In genomic region chr20:44723798-44724362, GRCh38 we compare ENCODE assay signal across 26 cellular contexts. TPM values are rescaled to one million over a fixed set of nuclear protein-coding genes. Genes with fewer than 3 reads are reported as not detected.
DNase-seq lines count a peak whose midpoint lies in the region; ATAC-seq, FAIRE-seq and TF ChIP-seq lines count a peak whose summit lies in the region.
"Had no signal": no experiment of that assay in that cellular context is flagged by ENCODE, and none has a peak within 500 bp of the region (broad histone marks: within the 10 kb centered on the region; RNA-seq: fewer than 3 reads in every experiment).

No MANE protein-coding gene starts in this region.

- H3K9ac ChIP-seq in IMR-90 (ENCODE audit: low read depth, low read length): no peak overlapping the region

- no peak overlapping the region for H2AFZ ChIP-seq in IMR-90 (replicated peaks; ENCODE audit: low read length, poor library complexity)

- H3K4me1 ChIP-seq in IMR-90 (ENCODE audit: control insufficient read depth, insufficient read depth, low read length) (peaks cover 9% of the 10 kb centered on the region), ascending aorta (peaks cover 18 to 27% of the 10 kb centered on the region in 2 donors), lower lobe of right lung (peaks cover 15% of the 10 kb centered on the region)
- H3K4me1 ChIP-seq: Peyer's patch had no signal

- H3K18ac ChIP-seq in IMR-90 (ENCODE audit: low read depth, low read length): no peak overlapping the region

- no peak overlapping the region for H3K4me2 ChIP-seq in IMR-90 (ENCODE audit: low read depth, low read length)

- DNase-seq in IMR-90: no peak
- no peak for DNase-seq in ascending aorta (ENCODE audit: low spot score in 2 of 2)
- peak; percentile 21 for DNase-seq in lower lobe of right lung
- no peak for DNase-seq in urothelium cell line (ENCODE audit: low spot score)
- no peak for DNase-seq in activated naive CD4-positive, alpha-beta T cell treated with anti-CD3 and anti-CD28 coated beads, Interleukin-2, amount 50 U/mL, for 72 hours (ENCODE audit: low spot score in 2 of 2)
- DNase-seq in GM10266 (ENCODE audit: extremely low spot score): no peak
- DNase-seq: BE2C; CD4-positive, alpha-beta T cell; COR-L47; DMS 273 treated with DMSO at 0.1 percent for 48 hours; DMS79 treated with DMSO at 0.1 percent for 48 hours; GOT3; Kasumi-1; NCI-H1694; NCI-H2081; NCI-H2171; NCI-H345; NCI-H524; NCI-H82; Peyer's patch; SJCRH30 had no signal

- no peak for TF ChIP-seq POLR2A in IMR-90 (IDR thresholded peaks at IDR 0.05; ENCODE audit: low read depth, low read length)

- no peak overlapping the region; the same call in 1 of the 2 replicates for H3K4ac ChIP-seq in IMR-90 (ENCODE audit: low read depth, low read length)

- no peak overlapping the region for H4K8ac ChIP-seq in IMR-90 (ENCODE audit: low read depth in 2 of 2, low read length in 2 of 2)

- no peak for TF ChIP-seq RAD21 in IMR-90 (IDR thresholded peaks at IDR 0.05; ENCODE audit: low read length)

- POLR2A ChIA-PET in IMR-90 (lab: Charles Lee; ENCODE audit: unreplicated experiment): no interaction called here

- no peak for TF ChIP-seq CTCF in IMR-90 (conservative IDR thresholded peaks at IDR 0.05; ENCODE audit: low read depth, low read length)
- no peak for TF ChIP-seq CTCF in ascending aorta (IDR thresholded peaks at IDR 0.05)
- TF ChIP-seq CTCF in lower lobe of right lung (IDR thresholded peaks at IDR 0.05): no peak
- no peak for TF ChIP-seq CTCF in GM10266 (IDR thresholded peaks at IDR 0.05; ENCODE audit: control insufficient read depth, insufficient read depth, low read depth, missing control alignments)

- BruUV-seq in IMR-90 (replicated peaks; lab: Mats Ljungman, UMichigan): no TSS peak

- CTCF ChIA-PET in IMR-90 (lab: Yijun Ruan, JAX): no interaction called here

- peak overlapping the region; percentile 81; the same call in 1 of the 2 replicates for H2AK5ac ChIP-seq in IMR-90 (ENCODE audit: low read depth, low read length)

- H3K14ac ChIP-seq in IMR-90 (replicated peaks; ENCODE audit: low read depth, low read length): no peak overlapping the region

- H3K23ac ChIP-seq in IMR-90 (ENCODE audit: low read depth, low read length): no peak overlapping the region

- no peak overlapping the region for H2BK120ac ChIP-seq in IMR-90 (ENCODE audit: low read depth, low read length)

- H3K9me1 ChIP-seq in IMR-90 (ENCODE audit: insufficient read depth, low read length): peaks cover 5% of the 10 kb centered on the region; the same call in 1 of the 2 replicates

- no peaks in the 10 kb centered on the region for H3K9me3 Mint-ChIP-seq in activated naive CD4-positive, alpha-beta T cell treated with anti-CD3 and anti-CD28 coated beads, Interleukin-2, amount 50 U/mL, for 72 hours
- H3K9me3 Mint-ChIP-seq: CD4-positive, alpha-beta T cell; IgD-negative memory B cell had no signal

- in situ Hi-C loops in IMR-90 (cut with MboI; ENCODE audit: low sequenced_read_pairs): no loop called here

- no peaks in the 10 kb centered on the region for H3K36me3 Mint-ChIP-seq in activated naive CD4-positive, alpha-beta T cell treated with anti-CD3 and anti-CD28 coated beads, Interleukin-2, amount 50 U/mL, for 72 hours
- H3K36me3 Mint-ChIP-seq: IgD-negative memory B cell had no signal

- intact Hi-C loops in IMR-90 (cut with micrococcal nuclease) (no loop called here), ascending aorta (cut with DNase I) (no loop called here), lower lobe of right lung (cut with DNase I) (no loop called here)

- H2BK20ac ChIP-seq in IMR-90 (ENCODE audit: low read depth, low read length): no peak overlapping the region

- H3K27me3 ChIP-seq in IMR-90 (ENCODE audit: control insufficient read depth, insufficient read depth, low read length) (no peaks in the 10 kb centered on the region; the same call in 1 of the 2 replicates), ascending aorta (no peaks in the 10 kb centered on the region), lower lobe of right lung (ENCODE audit: low read depth) (no peaks in the 10 kb centered on the region)
- H3K27me3 ChIP-seq: BE2C, Peyer's patch had no signal

- H3K27ac Mint-ChIP-seq in activated naive CD4-positive, alpha-beta T cell treated with anti-CD3 and anti-CD28 coated beads, Interleukin-2, amount 50 U/mL, for 72 hours: no peak overlapping the region
- H3K27ac Mint-ChIP-seq: CD4-positive, alpha-beta T cell had no signal

- FAIRE-seq in urothelium cell line (lab: Jason Lieb, UNC): peak; percentile 67
- FAIRE-seq: GM12891 had no signal

- dilution Hi-C loops in IMR-90 (cut with HindIII; ENCODE audit: low sequenced_read_pairs, unreplicated experiment): no loop called here

- H3K36me3 ChIP-seq in IMR-90 (ENCODE audit: control insufficient read depth, insufficient read depth, low read length): no peaks in the 10 kb centered on the region
- H3K36me3 ChIP-seq in ascending aorta: peaks cover 5 to 8% of the 10 kb centered on the region in 2 donors
- H3K36me3 ChIP-seq in lower lobe of right lung: peaks cover 4% of the 10 kb centered on the region
- H3K36me3 ChIP-seq: BE2C, Peyer's patch, SJCRH30 had no signal

- H2BK15ac ChIP-seq in IMR-90 (ENCODE audit: low read depth, low read length): peak overlapping the region; percentile 8; the same call in 1 of the 3 replicates

- no peaks in the 10 kb centered on the region for H3K79me1 ChIP-seq in IMR-90 (ENCODE audit: low read depth in 1 of 2, low read length in 2 of 2)

- H3K4me3 ChIP-seq in IMR-90 (ENCODE audit: insufficient read depth, low read depth, low read length) (no peak overlapping the region), ascending aorta (no peak overlapping the region), lower lobe of right lung (no peak overlapping the region)
- H3K4me3 ChIP-seq: Peyer's patch, SJCRH30 had no signal

- no peak overlapping the region for H2BK5ac ChIP-seq in IMR-90 (ENCODE audit: low read depth, low read length, poor library complexity, severe bottlenecking)

- no peak overlapping the region for H2AK9ac ChIP-seq in IMR-90 (replicated peaks; ENCODE audit: low read depth, low read length, poor library complexity)

- no peak overlapping the region for H3K56ac ChIP-seq in IMR-90 (ENCODE audit: extremely low read depth, insufficient read depth, low read length)

- H3K9me3 ChIP-seq in IMR-90 (ENCODE audit: control insufficient read depth, insufficient read depth, low read length): no peaks in the 10 kb centered on the region
- no peaks in the 10 kb centered on the region for H3K9me3 ChIP-seq in ascending aorta
- H3K9me3 ChIP-seq in lower lobe of right lung: no peaks in the 10 kb centered on the region
- H3K9me3 ChIP-seq: BE2C, Peyer's patch had no signal

- H3K27ac ChIP-seq in IMR-90 (ENCODE audit: insufficient read depth, low read length): no peak overlapping the region
- peak overlapping the region; percentile 12 to 15 for H3K27ac ChIP-seq in ascending aorta
- no peak overlapping the region for H3K27ac ChIP-seq in lower lobe of right lung
- H3K27ac ChIP-seq: Peyer's patch, SJCRH30 had no signal

- H4K91ac ChIP-seq in IMR-90 (ENCODE audit: insufficient read depth, low read depth, low read length): no peak overlapping the region; the same call in 1 of the 2 replicates

- ATAC-seq in IMR-90 (ENCODE audit: low read depth): no peak
- ATAC-seq in lower lobe of right lung: no peak
- ATAC-seq in GM19452 (IDR thresholded peaks at IDR 0.05; ENCODE audit: unreplicated experiment): no peak
- ATAC-seq in activated naive CD4-positive, alpha-beta T cell treated with anti-CD3 and anti-CD28 coated beads, Interleukin-2, amount 50 U/mL, for 72 hours: no peak
- ATAC-seq: HCT116 had no signal

- H4K5ac ChIP-seq in IMR-90 (ENCODE audit: low read depth, low read length): no peak overlapping the region; the same call in 1 of the 2 replicates

- 100% methylated on average over 1 of the region's 9 CpGs; no CpG with 5 or more reads in 1 of the 2 experiments for WGBS in IMR-90 (ENCODE audit: extremely low coverage in 2 of 2, insufficient read length in 1 of 2), 2 experiments

- H4K20me1 ChIP-seq in IMR-90 (ENCODE audit: insufficient read depth, low read length): no peaks in the 10 kb centered on the region; the same call in 1 of the 2 replicates

TF ChIP-seq in IMR-90, 13 proteins besides CTCF, POLR2A, EP300 and RAD21:
- TF ChIP-seq MXI1 (IDR thresholded peaks at IDR 0.05; ENCODE audit: borderline replicate concordance, low read depth, low read length) (no peak), BHLHE40 (IDR thresholded peaks at IDR 0.05; ENCODE audit: low read depth, low read length) (no peak), CHD1 (IDR thresholded peaks at IDR 0.05; ENCODE audit: low read depth, low read length) (no peak), RCOR1 (IDR thresholded peaks at IDR 0.05; ENCODE audit: insufficient replicate concordance, low read length) (no peak), MAZ (IDR thresholded peaks at IDR 0.05; ENCODE audit: borderline replicate concordance, low read depth, low read length) (no peak), NFE2L2 (IDR thresholded peaks at IDR 0.05; ENCODE audit: low read depth, low read length) (no peak), FOS (IDR thresholded peaks at IDR 0.05; ENCODE audit: low read depth, low read length) (no peak), MAFK (IDR thresholded peaks at IDR 0.05; ENCODE audit: low read depth, low read length) (no peak), SMC3 (IDR thresholded peaks at IDR 0.05; ENCODE audit: low read depth, low read length) (no peak)

RNA-seq across cellular contexts. Expression of gene CCN5, which starts 8.7 kb away (rescaled TPM):
- total RNA-seq in IMR-90 (2012; rRNA removed) (not detected in 2 replicates), ascending aorta (377 TPM), lower lobe of right lung (42.3 TPM)
- not detected in 2 replicates for polyA plus RNA-seq in IMR-90 (2012; rRNA removed)
- polyA plus RNA-seq in IMR-90 (2012; cell fraction: cytosol; rRNA removed): 0.12 TPM in 1 of 2 replicates, not detected in the other
- 0.02 and 0.13 TPM in 2 replicates for polyA plus RNA-seq in IMR-90 (2012; cell fraction: nucleus; rRNA removed; ENCODE audit: low replicate concordance)
- total RNA-seq in activated naive CD4-positive, alpha-beta T cell treated with anti-CD3 and anti-CD28 coated beads, Interleukin-2, amount 50 U/mL, for 72 hours: not detected
- total RNA-seq: A673; CD4-positive, alpha-beta T cell; SJCRH30 had no signal
- polyA plus RNA-seq: IgD-negative memory B cell had no signal

RNA-seq across cellular contexts. Expression of gene KCNK15, which starts 21.8 kb away (rescaled TPM):
- not detected in 2 replicates for total RNA-seq in IMR-90 (2012; rRNA removed)
- not detected in 2 replicates for polyA plus RNA-seq in IMR-90 (2012; rRNA removed)
- polyA plus RNA-seq in IMR-90 (2012; cell fraction: cytosol; rRNA removed): not detected in 2 replicates
- not detected in 2 replicates for polyA plus RNA-seq in IMR-90 (2012; cell fraction: nucleus; rRNA removed; ENCODE audit: low replicate concordance)
- total RNA-seq in ascending aorta: 62.6 TPM
- 0.89 TPM for total RNA-seq in lower lobe of right lung
- total RNA-seq in activated naive CD4-positive, alpha-beta T cell treated with anti-CD3 and anti-CD28 coated beads, Interleukin-2, amount 50 U/mL, for 72 hours: under 1 TPM; 0.09 to 0.37 TPM
- total RNA-seq: A673; CD4-positive, alpha-beta T cell; SJCRH30 had no signal
- polyA plus RNA-seq: IgD-negative memory B cell had no signal

Comparison
In these comparisons a context has a peak if more than half of its experiments do, and no peak if none do; other contexts are left out.
1. H3K27ac ChIP-seq: peak in ascending aorta (2 of 2); none in IMR-90 (single experiment) and lower lobe of right lung (single experiment).
2. RNA of gene CCN5, which starts 8.7 kb away (total RNA-seq): 377 TPM in ascending aorta (single experiment) and 42.3 TPM in lower lobe of right lung (single experiment); not detected in IMR-90 and not detected in activated naive CD4-positive, alpha-beta T cell treated with anti-CD3 and anti-CD28 coated beads, Interleukin-2, amount 50 U/mL, for 72 hours; every median in the first group is over 10 times any median in the second.
3. RNA of gene KCNK15, which starts 21.8 kb away (total RNA-seq): 62.6 TPM in ascending aorta (single experiment); 0.89 TPM in lower lobe of right lung (single experiment), 0.09 to 0.37 TPM in activated naive CD4-positive, alpha-beta T cell treated with anti-CD3 and anti-CD28 coated beads, Interleukin-2, amount 50 U/mL, for 72 hours and not detected in IMR-90; every median in the first group is over 10 times any median in the second.